Comparison of ENCODE assay signal across 19 cellular contexts in genomic region chrX:79095441-79096338, GRCh38. TPM values are rescaled to one million over a fixed set of nuclear protein-coding genes. Genes with fewer than 3 reads are reported as not detected.
DNase-seq lines count a peak whose midpoint lies in the region; ATAC-seq, FAIRE-seq and TF ChIP-seq lines count a peak whose summit lies in the region.
"Had no signal": no experiment of that assay in that cellular context is flagged by ENCODE, and none has a peak within 500 bp of the region (broad histone marks: within the 10 kb centered on the region; RNA-seq: fewer than 3 reads in every experiment).

No MANE protein-coding gene starts in this region.

- TF ChIP-seq CTCF in parathyroid adenoma (IDR thresholded peaks at IDR 0.05): no peak
- TF ChIP-seq CTCF in H9 (conservative IDR thresholded peaks at IDR 0.05): no peak

- H3K4ac ChIP-seq in H9 (ENCODE audit: low read depth, low read length) (no peak overlapping the region), mesenchymal stem cell (ENCODE audit: low read depth in 1 of 2, low read length in 2 of 2) (no peak overlapping the region)

- H2BK5ac ChIP-seq in H9 (ENCODE audit: insufficient read length, low read length) (no peak overlapping the region), mesenchymal stem cell (ENCODE audit: low read depth, low read length, poor library complexity, severe bottlenecking) (no peak overlapping the region)

- H2BK15ac ChIP-seq in H9 (ENCODE audit: low read depth, low read length): no peak overlapping the region
- H2BK15ac ChIP-seq in mesenchymal stem cell (ENCODE audit: low read depth, poor library complexity, severe bottlenecking): no peak overlapping the region

- H3K14ac ChIP-seq in H9 (ENCODE audit: insufficient read depth, low read length) (no peak overlapping the region), mesenchymal stem cell (ENCODE audit: low read length in 2 of 2) (no peak overlapping the region)

- no peak overlapping the region for H4K8ac ChIP-seq in H9 (replicated peaks; ENCODE audit: insufficient read length, low read depth, low read length)
- no peak overlapping the region for H4K8ac ChIP-seq in mesenchymal stem cell (ENCODE audit: low read length)

- H3K4me3 ChIP-seq in parathyroid adenoma (ENCODE audit: low read depth, low read length) (no peak overlapping the region), mesenchymal stem cell (ENCODE audit: insufficient read depth in 1 of 2, low read depth in 1 of 2, low read length in 2 of 2) (no peak overlapping the region)
- H3K4me3 ChIP-seq: coronary artery, prostate gland had no signal

- H4K91ac ChIP-seq in H9 (ENCODE audit: insufficient read length, low read depth, low read length) (no peak overlapping the region), mesenchymal stem cell (ENCODE audit: low read length) (no peak overlapping the region)

- no peaks in the 10 kb centered on the region for H3K9me3 ChIP-seq in parathyroid adenoma (ENCODE audit: control insufficient read depth, low read length)
- H3K9me3 ChIP-seq in H9 (ENCODE audit: control insufficient read depth, low read depth, low read length): peaks cover 16% of the 10 kb centered on the region
- H3K9me3 ChIP-seq in mesenchymal stem cell (ENCODE audit: control insufficient read depth, low read length): no peaks in the 10 kb centered on the region
- H3K9me3 ChIP-seq: Caco-2, prostate gland had no signal

- H3K79me2 ChIP-seq in parathyroid adenoma (no peaks in the 10 kb centered on the region), H9 (ENCODE audit: insufficient read depth, low read length) (no peaks in the 10 kb centered on the region)

- H4K5ac ChIP-seq in H9 (ENCODE audit: insufficient read length, low read depth, low read length): no peak overlapping the region

- FAIRE-seq in GM19239 (lab: Jason Lieb, UNC): peak; percentile 86
- FAIRE-seq: urothelium cell line had no signal

- H3K56ac ChIP-seq in H9 (ENCODE audit: insufficient read length, low read depth, low read length): no peak overlapping the region

- no peaks in the 10 kb centered on the region for H4K20me1 ChIP-seq in H9 (ENCODE audit: control insufficient read depth, insufficient read depth, insufficient read length)

- H2BK12ac ChIP-seq in H9 (ENCODE audit: insufficient read length, low read depth, low read length) (no peak overlapping the region), mesenchymal stem cell (ENCODE audit: low read length in 2 of 2) (no peak overlapping the region)

- H3K36me3 Mint-ChIP-seq in activated naive CD8-positive, alpha-beta T cell treated with anti-CD3 and anti-CD28 coated beads, Interleukin-2, amount 50 U/mL, for 24 hours (ENCODE audit: low read depth): peaks cover 2% of the 10 kb centered on the region
- H3K36me3 Mint-ChIP-seq in H9 (ENCODE audit: insufficient read depth in 1 of 3, low read depth in 3 of 3): no peaks in the 10 kb centered on the region; a peak in 1 of 7 replicates

- H3K18ac ChIP-seq in H9 (ENCODE audit: insufficient read length, low read depth, low read length) (no peak overlapping the region), mesenchymal stem cell (ENCODE audit: low read depth in 1 of 2, low read length in 2 of 2) (no peak overlapping the region)

- H3K27me3 Mint-ChIP-seq in activated naive CD8-positive, alpha-beta T cell treated with anti-CD3 and anti-CD28 coated beads, Interleukin-2, amount 50 U/mL, for 24 hours: no peaks in the 10 kb centered on the region
- H3K27me3 Mint-ChIP-seq in H9 (ENCODE audit: low read depth): no peaks in the 10 kb centered on the region

- peaks cover 3% of the 10 kb centered on the region for H3K9me3 Mint-ChIP-seq in activated naive CD8-positive, alpha-beta T cell treated with anti-CD3 and anti-CD28 coated beads, Interleukin-2, amount 50 U/mL, for 24 hours
- peaks cover 52 to 58% of the 10 kb centered on the region in 2 experiments for H3K9me3 Mint-ChIP-seq in H9

- H3K27ac ChIP-seq in parathyroid adenoma (peak overlapping the region; percentile 39), H9 (ENCODE audit: insufficient read length, low read depth, low read length) (no peak overlapping the region), mesenchymal stem cell (ENCODE audit: low read length, poor library complexity, severe bottlenecking) (no peak overlapping the region)
- H3K27ac ChIP-seq: prostate gland had no signal

- H3K9ac ChIP-seq in parathyroid adenoma: no peak overlapping the region
- H3K9ac ChIP-seq in H9 (ENCODE audit: extremely low read depth, insufficient read length, low read length): no peak overlapping the region
- no peak overlapping the region for H3K9ac ChIP-seq in mesenchymal stem cell (ENCODE audit: low read length)

- H3T11ph ChIP-seq in H9 (ENCODE audit: low read length): no peak overlapping the region

- no peak for DNase-seq in activated CD4-positive, CD25-positive, alpha-beta regulatory T cell treated with anti-CD3 and anti-CD28 coated beads, Interleukin-2, amount 50 U/mL, for 72 hours
- no peak for DNase-seq in GM19239 (ENCODE audit: insufficient read length, low spot score)
- DNase-seq in activated naive CD8-positive, alpha-beta T cell treated with anti-CD3 and anti-CD28 coated beads, Interleukin-2, amount 50 U/mL, for 24 hours: no peak
- DNase-seq in NCI-H526 (lab: John Stamatoyannopoulos, UW): no peak
- no peak for DNase-seq in H9
- DNase-seq in mesenchymal stem cell: no peak
- DNase-seq: anterior cingulate cortex; Caco-2; kidney glomerular epithelial cell; stimulated activated CD4-positive, alpha-beta T cell treated with anti-CD3 and anti-CD28 coated beads, Interleukin-2, amount 100 ng/mL, for 24 hours; T-helper 9 cell had no signal

- H3K4me1 ChIP-seq in parathyroid adenoma (peaks cover 3% of the 10 kb centered on the region), H9 (ENCODE audit: insufficient read depth, low read length) (no peaks in the 10 kb centered on the region), mesenchymal stem cell (ENCODE audit: control insufficient read depth, insufficient read depth, low read depth, low read length) (no peaks in the 10 kb centered on the region)
- H3K4me1 ChIP-seq: Caco-2, prostate gland had no signal

- ATAC-seq in activated CD4-positive, CD25-positive, alpha-beta regulatory T cell treated with anti-CD3 and anti-CD28 coated beads, Interleukin-2, amount 50 U/mL, for 24 hours: peak; percentile 62 to 75
- ATAC-seq in activated naive CD8-positive, alpha-beta T cell treated with anti-CD3 and anti-CD28 coated beads, Interleukin-2, amount 50 U/mL, for 24 hours: peak; percentile 41

- no peak overlapping the region for H2BK120ac ChIP-seq in H9 (ENCODE audit: low read depth, low read length, poor library complexity, severe bottlenecking)
- no peak overlapping the region for H2BK120ac ChIP-seq in mesenchymal stem cell (ENCODE audit: low read depth, low read length)

- H3K4me2 ChIP-seq in parathyroid adenoma (ENCODE audit: low read length) (no peak overlapping the region), H9 (ENCODE audit: insufficient read depth, insufficient read length, low read length) (no peak overlapping the region), mesenchymal stem cell (ENCODE audit: low read length, poor library complexity, severe bottlenecking) (no peak overlapping the region)

- peak overlapping the region; percentile 95 for H3K27ac Mint-ChIP-seq in activated naive CD8-positive, alpha-beta T cell treated with anti-CD3 and anti-CD28 coated beads, Interleukin-2, amount 50 U/mL, for 24 hours
- no peak overlapping the region for H3K27ac Mint-ChIP-seq in H9

- H3K36me3 ChIP-seq in parathyroid adenoma (ENCODE audit: control insufficient read depth, insufficient read depth, low read length) (no peaks in the 10 kb centered on the region), mesenchymal stem cell (ENCODE audit: control insufficient read depth in 1 of 2, insufficient read depth in 2 of 2, low read depth in 1 of 2, low read length in 2 of 2) (no peaks in the 10 kb centered on the region)
- H3K36me3 ChIP-seq: prostate gland had no signal

- H3K4me1 Mint-ChIP-seq in activated naive CD8-positive, alpha-beta T cell treated with anti-CD3 and anti-CD28 coated beads, Interleukin-2, amount 50 U/mL, for 24 hours: peaks cover 74% of the 10 kb centered on the region
- no peaks in the 10 kb centered on the region for H3K4me1 Mint-ChIP-seq in H9

- peak overlapping the region; percentile 60 for H3K4me3 Mint-ChIP-seq in activated naive CD8-positive, alpha-beta T cell treated with anti-CD3 and anti-CD28 coated beads, Interleukin-2, amount 50 U/mL, for 24 hours
- no peak overlapping the region for H3K4me3 Mint-ChIP-seq in H9

- H3K27me3 ChIP-seq in parathyroid adenoma (ENCODE audit: control insufficient read depth, insufficient read depth, low read length) (no peaks in the 10 kb centered on the region), H9 (ENCODE audit: insufficient read depth, low read length) (no peaks in the 10 kb centered on the region), mesenchymal stem cell (ENCODE audit: control insufficient read depth in 1 of 2, insufficient read depth in 1 of 2, low read length in 2 of 2) (no peaks in the 10 kb centered on the region)

- H2AFZ ChIP-seq in parathyroid adenoma: peak overlapping the region; percentile 68
- H2AFZ ChIP-seq in H9 (ENCODE audit: low read length): no peak overlapping the region
- H2AFZ ChIP-seq in mesenchymal stem cell (ENCODE audit: low read depth, low read length): no peak overlapping the region

- H3K79me1 ChIP-seq in H9 (ENCODE audit: insufficient read depth, low read depth, low read length, poor library complexity, severe bottlenecking) (no peaks in the 10 kb centered on the region), mesenchymal stem cell (replicated peaks; ENCODE audit: low read length, poor library complexity, severe bottlenecking) (no peaks in the 10 kb centered on the region)

- H3K23me2 ChIP-seq in H9 (ENCODE audit: insufficient read length, low read depth, low read length, poor library complexity, severe bottlenecking): no peaks in the 10 kb centered on the region

- H2AK5ac ChIP-seq in H9 (ENCODE audit: insufficient read length, low read length) (no peak overlapping the region), mesenchymal stem cell (ENCODE audit: low read length, severe bottlenecking) (no peak overlapping the region)

- no peak overlapping the region for H2BK20ac ChIP-seq in H9 (ENCODE audit: low read depth, low read length, poor library complexity, severe bottlenecking)

- no CpG with 5 or more reads among the region's 3 CpGs for WGBS in H9 (ENCODE audit: extremely low coverage, insufficient read length, low lambda C conversion rate)
- 65% methylated on average over 2 of the region's 3 CpGs for WGBS in mesenchymal stem cell

- H3K23ac ChIP-seq in H9 (ENCODE audit: insufficient read length, low read depth, low read length) (no peak overlapping the region), mesenchymal stem cell (ENCODE audit: low read length in 2 of 2) (no peak overlapping the region)

RNA-seq across cellular contexts. Expression of gene GPR174, which starts 48.8 kb away (rescaled TPM):
- total RNA-seq in H9 (2021): not detected in 2 replicates
- not detected for polyA plus RNA-seq in mesenchymal stem cell (2013, experiment 1 of 2)
- polyA plus RNA-seq in mesenchymal stem cell (2013, experiment 2 of 2): not detected
- total RNA-seq: A172, Caco-2, G401, HT-29 had no signal
